In the genomic region with DNA sequence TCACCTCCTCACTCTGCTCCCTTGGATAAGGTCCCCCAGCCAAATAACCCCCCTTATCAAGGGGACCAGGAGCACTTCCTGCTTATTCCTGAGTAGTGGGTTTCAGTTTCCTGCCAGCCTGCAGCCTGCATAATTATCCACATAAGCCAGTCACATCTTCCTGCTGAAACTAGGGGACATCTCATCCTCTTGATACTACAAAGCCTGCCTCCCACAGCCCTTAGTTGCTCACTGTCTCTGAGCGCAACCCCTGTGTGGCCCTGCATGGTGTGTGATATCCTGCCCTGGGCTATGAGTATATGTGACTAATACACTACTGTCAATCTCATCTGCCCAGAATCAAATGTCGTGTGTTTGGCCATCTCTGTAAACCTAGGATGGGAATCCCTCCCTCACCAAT, we compare ENCODE assay signal across 1 cellular context.
TF ChIP-seq lines count a peak whose summit lies in the region.

No MANE protein-coding gene starts in this region.

TF ChIP-seq in IMR-90, 13 proteins besides CTCF, POLR2A, EP300 and RAD21:
- TF ChIP-seq, protein P1, sequence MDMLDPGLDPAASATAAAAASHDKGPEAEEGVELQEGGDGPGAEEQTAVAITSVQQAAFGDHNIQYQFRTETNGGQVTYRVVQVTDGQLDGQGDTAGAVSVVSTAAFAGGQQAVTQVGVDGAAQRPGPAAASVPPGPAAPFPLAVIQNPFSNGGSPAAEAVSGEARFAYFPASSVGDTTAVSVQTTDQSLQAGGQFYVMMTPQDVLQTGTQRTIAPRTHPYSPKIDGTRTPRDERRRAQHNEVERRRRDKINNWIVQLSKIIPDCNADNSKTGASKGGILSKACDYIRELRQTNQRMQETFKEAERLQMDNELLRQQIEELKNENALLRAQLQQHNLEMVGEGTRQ (IDR thresholded peaks at IDR 0.05; ENCODE audit: low read depth, low read length) = no peak
- TF ChIP-seq SMC3 (IDR thresholded peaks at IDR 0.05; ENCODE audit: low read depth, low read length) = no peak
- TF ChIP-seq BHLHE40 (IDR thresholded peaks at IDR 0.05; ENCODE audit: low read depth, low read length) = no peak
- TF ChIP-seq, protein P2, sequence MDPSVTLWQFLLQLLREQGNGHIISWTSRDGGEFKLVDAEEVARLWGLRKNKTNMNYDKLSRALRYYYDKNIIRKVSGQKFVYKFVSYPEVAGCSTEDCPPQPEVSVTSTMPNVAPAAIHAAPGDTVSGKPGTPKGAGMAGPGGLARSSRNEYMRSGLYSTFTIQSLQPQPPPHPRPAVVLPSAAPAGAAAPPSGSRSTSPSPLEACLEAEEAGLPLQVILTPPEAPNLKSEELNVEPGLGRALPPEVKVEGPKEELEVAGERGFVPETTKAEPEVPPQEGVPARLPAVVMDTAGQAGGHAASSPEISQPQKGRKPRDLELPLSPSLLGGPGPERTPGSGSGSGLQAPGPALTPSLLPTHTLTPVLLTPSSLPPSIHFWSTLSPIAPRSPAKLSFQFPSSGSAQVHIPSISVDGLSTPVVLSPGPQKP (IDR thresholded peaks at IDR 0.05; ENCODE audit: borderline replicate concordance, low read depth, low read length) = no peak
- TF ChIP-seq FOS (IDR thresholded peaks at IDR 0.05; ENCODE audit: low read depth, low read length) = no peak
- TF ChIP-seq CEBPB (IDR thresholded peaks at IDR 0.05; ENCODE audit: low read depth, low read length) = no peak
- no peak for TF ChIP-seq CHD1 (IDR thresholded peaks at IDR 0.05; ENCODE audit: low read depth, low read length)
- TF ChIP-seq RCOR1 (IDR thresholded peaks at IDR 0.05; ENCODE audit: insufficient replicate concordance, low read length) = no peak
- TF ChIP-seq MXI1 (IDR thresholded peaks at IDR 0.05; ENCODE audit: borderline replicate concordance, low read depth, low read length) = no peak
- TF ChIP-seq RFX5 (IDR thresholded peaks at IDR 0.05; ENCODE audit: low read depth, low read length) = no peak
- TF ChIP-seq MAFK (IDR thresholded peaks at IDR 0.05; ENCODE audit: low read depth, low read length) = no peak
